ENCODE assay signal across 12 cellular contexts in genomic region chr6:89597372-89597771, GRCh38. TPM values are rescaled to one million over a fixed set of nuclear protein-coding genes. Genes with fewer than 3 reads are reported as not detected.
A peak's percentile ranks its signal among the peaks of the same experiment; 100 is the strongest.
DNase-seq lines count a peak whose midpoint lies in the region; ATAC-seq and TF ChIP-seq lines count a peak whose summit lies in the region.
"Had no signal": no experiment of that assay in that cellular context is flagged by ENCODE, and none has a peak within 500 bp of the region (broad histone marks: within the 10 kb centered on the region; RNA-seq: fewer than 3 reads in every experiment).

No MANE protein-coding gene starts in this region.

- no peak for TF ChIP-seq CTCF in activated CD8-positive, alpha-beta T cell treated with anti-CD3 and anti-CD28 coated beads for 36 hours (IDR thresholded peaks at IDR 0.05)

- peak overlapping the region; percentile 25 for H3K4me3 Mint-ChIP-seq in activated CD8-positive, alpha-beta T cell treated with anti-CD3 and anti-CD28 coated beads, Interleukin-2, amount 10 ng/mL, durations not matched to agents 7 days and 5 days
- H3K4me3 Mint-ChIP-seq in activated CD8-positive, alpha-beta T cell treated with anti-CD3 and anti-CD28 coated beads for 36 hours: no peak overlapping the region
- peak overlapping the region in 1 of 2 donors; percentile 8 for H3K4me3 Mint-ChIP-seq in stimulated activated naive B cell treated with anti-CD40 and anti-IgM and Interleukin-4, amounts not matched to agents 10 μg/mL and 1 μg/mL and 100 μg/mL, for 72 hours
- H3K4me3 Mint-ChIP-seq: HFFc6 had no signal

- peaks cover 37% of the 10 kb centered on the region for H3K36me3 Mint-ChIP-seq in activated CD8-positive, alpha-beta T cell treated with anti-CD3 and anti-CD28 coated beads, Interleukin-2, amount 10 ng/mL, durations not matched to agents 7 days and 5 days (ENCODE audit: low read depth)
- H3K36me3 Mint-ChIP-seq in activated CD8-positive, alpha-beta T cell treated with anti-CD3 and anti-CD28 coated beads for 36 hours (ENCODE audit: low read depth): peaks cover 7% of the 10 kb centered on the region
- H3K36me3 Mint-ChIP-seq in stimulated activated naive B cell treated with anti-CD40 and anti-IgM and Interleukin-4, amounts not matched to agents 10 μg/mL and 1 μg/mL and 100 μg/mL, for 72 hours: peaks cover 10 to 23% of the 10 kb centered on the region in 2 donors

- DNase-seq in activated CD8-positive, alpha-beta T cell treated with anti-CD3 and anti-CD28 coated beads, Interleukin-2, amount 10 ng/mL, durations not matched to agents 7 days and 5 days: no peak
- no peak for DNase-seq in activated CD8-positive, alpha-beta T cell treated with anti-CD3 and anti-CD28 coated beads for 36 hours
- peak; percentile 27 for DNase-seq in RPMI8226
- DNase-seq in stimulated activated naive B cell treated with anti-CD40 and anti-IgM and Interleukin-4, amounts not matched to agents 10 μg/mL and 1 μg/mL and 100 μg/mL, for 72 hours: no peak
- no peak for DNase-seq in stimulated activated CD4-positive, alpha-beta T cell treated with anti-CD3 and anti-CD28 coated beads, Interleukin-2, amount 100 ng/mL, for 24 hours
- DNase-seq in NCI-H1092 treated with DMSO at 0.1 percent for 48 hours (lab: John Stamatoyannopoulos, UW): no peak
- DNase-seq: H7, IMR-90, NCI-H446 treated with DMSO at 0.1 percent for 48 hours, Right ventricle myocardium superior had no signal

- intact Hi-C loops in activated CD8-positive, alpha-beta T cell treated with anti-CD3 and anti-CD28 coated beads for 36 hours (cut with micrococcal nuclease): no loop called here

- POLR2A ChIA-PET in activated CD8-positive, alpha-beta T cell treated with anti-CD3 and anti-CD28 coated beads, Interleukin-2, amount 10 ng/mL, durations not matched to agents 7 days and 5 days (lab: Charles Lee): interaction anchor here (1.0 to 1.2 kb wide), 2 partner anchors 11 to 225 kb away, joined by 3 to 4 read pairs; no protein-coding TSS in a partner anchor
- POLR2A ChIA-PET in activated CD8-positive, alpha-beta T cell treated with anti-CD3 and anti-CD28 coated beads for 36 hours (lab: Charles Lee): no interaction called here

- H3K27ac Mint-ChIP-seq in activated CD8-positive, alpha-beta T cell treated with anti-CD3 and anti-CD28 coated beads, Interleukin-2, amount 10 ng/mL, durations not matched to agents 7 days and 5 days: peak overlapping the region; percentile 79
- H3K27ac Mint-ChIP-seq in activated CD8-positive, alpha-beta T cell treated with anti-CD3 and anti-CD28 coated beads for 36 hours: no peak overlapping the region
- H3K27ac Mint-ChIP-seq in stimulated activated naive B cell treated with anti-CD40 and anti-IgM and Interleukin-4, amounts not matched to agents 10 μg/mL and 1 μg/mL and 100 μg/mL, for 72 hours: no peak overlapping the region
- H3K27ac Mint-ChIP-seq: HFFc6 had no signal

- peaks cover 49% of the 10 kb centered on the region for H3K4me1 Mint-ChIP-seq in activated CD8-positive, alpha-beta T cell treated with anti-CD3 and anti-CD28 coated beads, Interleukin-2, amount 10 ng/mL, durations not matched to agents 7 days and 5 days (ENCODE audit: low read depth)
- peaks cover 31% of the 10 kb centered on the region for H3K4me1 Mint-ChIP-seq in activated CD8-positive, alpha-beta T cell treated with anti-CD3 and anti-CD28 coated beads for 36 hours (ENCODE audit: low read depth)
- H3K4me1 Mint-ChIP-seq in stimulated activated naive B cell treated with anti-CD40 and anti-IgM and Interleukin-4, amounts not matched to agents 10 μg/mL and 1 μg/mL and 100 μg/mL, for 72 hours: peaks cover 41 to 54% of the 10 kb centered on the region in 2 donors

- ATAC-seq in activated CD8-positive, alpha-beta T cell treated with anti-CD3 and anti-CD28 coated beads, Interleukin-2, amount 10 ng/mL, durations not matched to agents 7 days and 5 days: peak; percentile 35
- no peak for ATAC-seq in activated CD8-positive, alpha-beta T cell treated with anti-CD3 and anti-CD28 coated beads for 36 hours
- peak; percentile 54 for ATAC-seq in GM21529 (IDR thresholded peaks at IDR 0.05; ENCODE audit: unreplicated experiment)
- ATAC-seq in stimulated activated naive B cell treated with anti-CD40 and anti-IgM and Interleukin-4, amounts not matched to agents 10 μg/mL and 1 μg/mL and 100 μg/mL, for 72 hours (replicated peaks): peak; percentile 48 to 49

- H3K9me3 Mint-ChIP-seq in activated CD8-positive, alpha-beta T cell treated with anti-CD3 and anti-CD28 coated beads, Interleukin-2, amount 10 ng/mL, durations not matched to agents 7 days and 5 days (ENCODE audit: insufficient read depth): peaks cover 19% of the 10 kb centered on the region
- peaks cover 10% of the 10 kb centered on the region for H3K9me3 Mint-ChIP-seq in activated CD8-positive, alpha-beta T cell treated with anti-CD3 and anti-CD28 coated beads for 36 hours
- H3K9me3 Mint-ChIP-seq in stimulated activated naive B cell treated with anti-CD40 and anti-IgM and Interleukin-4, amounts not matched to agents 10 μg/mL and 1 μg/mL and 100 μg/mL, for 72 hours: peaks cover 4% of the 10 kb centered on the region in 2 donors
- H3K9me3 Mint-ChIP-seq: HFFc6 had no signal

- H3K27me3 Mint-ChIP-seq in activated CD8-positive, alpha-beta T cell treated with anti-CD3 and anti-CD28 coated beads, Interleukin-2, amount 10 ng/mL, durations not matched to agents 7 days and 5 days (ENCODE audit: low read depth): no peaks in the 10 kb centered on the region
- H3K27me3 Mint-ChIP-seq in activated CD8-positive, alpha-beta T cell treated with anti-CD3 and anti-CD28 coated beads for 36 hours: no peaks in the 10 kb centered on the region
- H3K27me3 Mint-ChIP-seq in stimulated activated naive B cell treated with anti-CD40 and anti-IgM and Interleukin-4, amounts not matched to agents 10 μg/mL and 1 μg/mL and 100 μg/mL, for 72 hours: no peaks in the 10 kb centered on the region

- CTCF ChIA-PET in activated CD8-positive, alpha-beta T cell treated with anti-CD3 and anti-CD28 coated beads, Interleukin-2, amount 10 ng/mL, durations not matched to agents 7 days and 5 days (lab: Charles Lee): interaction anchor here (1.6 to 5.2 kb wide), 4 partner anchors 12 to 225 kb away, joined by 3 to 39 read pairs (median 6); no protein-coding TSS in a partner anchor
- CTCF ChIA-PET in activated CD8-positive, alpha-beta T cell treated with anti-CD3 and anti-CD28 coated beads for 36 hours (lab: Charles Lee): interaction anchor here (2.9 kb wide), 1 partner anchor 165 kb away, joined by 10 read pairs; the partner anchor contains the start of gene ANKRD6

RNA-seq across cellular contexts. Expression of gene LYRM2, which starts 41.2 kb away (rescaled TPM):
- total RNA-seq in activated CD8-positive, alpha-beta T cell treated with anti-CD3 and anti-CD28 coated beads, Interleukin-2, amount 10 ng/mL, durations not matched to agents 7 days and 5 days: 10 to 100 TPM; 29.2 to 29.5 TPM
- total RNA-seq in activated CD8-positive, alpha-beta T cell treated with anti-CD3 and anti-CD28 coated beads for 36 hours: 10 to 100 TPM; 23.6 to 23.7 TPM
